23 cellular contexts compared by ENCODE assay signal in the genomic region with DNA sequence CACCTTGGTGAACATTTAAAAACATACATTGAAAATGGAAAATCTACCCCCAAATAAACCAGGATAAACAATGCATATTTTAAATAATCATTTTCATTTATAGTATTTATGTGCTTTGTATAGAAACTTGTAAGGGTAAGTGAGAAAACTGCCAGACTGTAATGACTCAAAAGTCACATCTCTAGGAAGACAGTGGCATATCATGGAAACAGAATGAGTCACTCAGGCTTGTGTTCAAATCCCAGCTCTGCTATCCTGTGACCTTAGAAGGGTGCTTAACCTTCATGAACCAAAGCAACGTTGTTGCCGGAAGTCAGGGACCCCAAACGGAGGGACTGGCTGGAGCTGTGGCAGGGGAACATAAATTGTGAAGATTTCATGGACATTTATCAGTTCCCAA.
"Had no signal": no experiment of that assay in that cellular context is flagged by ENCODE, and none has a peak within 500 bp of the region (broad histone marks: within the 10 kb centered on the region; RNA-seq: fewer than 3 reads in every experiment).

No MANE protein-coding gene starts in this region.

- H3K4me3 Mint-ChIP-seq: stimulated activated effector memory CD8-positive, alpha-beta T cell treated with anti-CD3 and anti-CD28 coated beads, Interleukin-12 subunit alpha, Interleukin-12 subunit beta, amount 100 ng/mL, for 72 hours; stimulated activated memory B cell treated with anti-CD40 and anti-IgM and Interleukin-4, amounts not matched to agents 10 μg/mL and 1 μg/mL and 100 μg/mL, for 72 hours; stimulated activated naive B cell treated with anti-CD40 and anti-IgM and Interleukin-4, amounts not matched to agents 10 μg/mL and 1 μg/mL and 100 μg/mL, for 72 hours; stimulated activated naive CD8-positive, alpha-beta T cell treated with anti-CD3 and anti-CD28 coated beads, Interleukin-15, amount 100 ng/mL, for 72 hours; stimulated activated naive CD8-positive, alpha-beta T cell treated with anti-CD3 and anti-CD28 coated beads, Interleukin-15, Interleukin-2, amounts not matched to agents 100 ng/mL and 50 ng/mL, for 24 hours; type B pancreatic cell had no signal

- H3K27ac Mint-ChIP-seq: stimulated activated effector memory CD8-positive, alpha-beta T cell treated with anti-CD3 and anti-CD28 coated beads, Interleukin-12 subunit alpha, Interleukin-12 subunit beta, amount 100 ng/mL, for 72 hours; stimulated activated memory B cell treated with anti-CD40 and anti-IgM and Interleukin-4, amounts not matched to agents 10 μg/mL and 1 μg/mL and 100 μg/mL, for 72 hours; stimulated activated naive B cell treated with anti-CD40 and anti-IgM and Interleukin-4, amounts not matched to agents 10 μg/mL and 1 μg/mL and 100 μg/mL, for 72 hours; stimulated activated naive CD8-positive, alpha-beta T cell treated with anti-CD3 and anti-CD28 coated beads, Interleukin-15, amount 100 ng/mL, for 72 hours; stimulated activated naive CD8-positive, alpha-beta T cell treated with anti-CD3 and anti-CD28 coated beads, Interleukin-15, Interleukin-2, amounts not matched to agents 100 ng/mL and 50 ng/mL, for 24 hours; type B pancreatic cell had no signal

- DNase-seq: stimulated activated CD4-positive, alpha-beta T cell treated with anti-CD3 and anti-CD28 coated beads, Interleukin-2, amount 100 ng/mL, for 48 hours; stimulated activated CD4-positive, alpha-beta T cell treated with anti-CD3 and anti-CD28 coated beads, Interleukin-4, amount 100 ng/mL, for 1 hour; stimulated activated CD4-positive, alpha-beta T cell treated with anti-CD3 and anti-CD28 coated beads, Interleukin-4, amount 100 ng/mL, for 24 hours; stimulated activated CD4-positive, alpha-beta T cell treated with anti-CD3 and anti-CD28 coated beads, Interleukin-4, amount 100 ng/mL, for 4 hours; stimulated activated CD8-positive, alpha-beta memory T cell treated with anti-CD3 and anti-CD28 coated beads, Interleukin-4, amount 100 ng/mL, for 48 hours; stimulated activated naive B cell treated with anti-CD40 and anti-IgM and Interleukin-4, amounts not matched to agents 10 μg/mL and 1 μg/mL and 100 μg/mL, for 72 hours; stimulated activated naive CD4-positive, alpha-beta T cell treated with Interleukin-2 at 50 U/mL for 16 hours; stimulated activated naive CD8-positive, alpha-beta T cell treated with anti-CD3 and anti-CD28 coated beads, Interleukin-15, amount 100 ng/mL, for 72 hours; stimulated activated naive CD8-positive, alpha-beta T cell treated with anti-CD3 and anti-CD28 coated beads, Interleukin-15, Interleukin-2, amounts not matched to agents 100 U/mL and 50 U/mL, for 24 hours; stomach; substantia nigra; testis; thyroid gland; tibial artery; transverse colon; trophoblast cell; upper lobe of left lung; upper lobe of right lung; uterus had no signal

- H3K9me3 Mint-ChIP-seq: type B pancreatic cell had no signal

- ATAC-seq: stimulated activated effector memory CD8-positive, alpha-beta T cell treated with anti-CD3 and anti-CD28 coated beads, Interleukin-12 subunit alpha, Interleukin-12 subunit beta, amount 100 ng/mL, for 72 hours; stimulated activated memory B cell treated with anti-CD40 and anti-IgM and Interleukin-4, amounts not matched to agents 10 μg/mL and 1 μg/mL and 100 μg/mL, for 72 hours; stimulated activated naive B cell treated with anti-CD40 and anti-IgM and Interleukin-4, amounts not matched to agents 10 μg/mL and 1 μg/mL and 100 μg/mL, for 72 hours; stimulated activated naive CD8-positive, alpha-beta T cell treated with anti-CD3 and anti-CD28 coated beads, Interleukin-15, amount 100 ng/mL, for 72 hours; stimulated activated naive CD8-positive, alpha-beta T cell treated with anti-CD3 and anti-CD28 coated beads, Interleukin-15, Interleukin-2, amounts not matched to agents 100 U/mL and 50 U/mL, for 24 hours; upper lobe of right lung had no signal

- H3K4me1 Mint-ChIP-seq: stimulated activated effector memory CD8-positive, alpha-beta T cell treated with anti-CD3 and anti-CD28 coated beads, Interleukin-12 subunit alpha, Interleukin-12 subunit beta, amount 100 ng/mL, for 72 hours; stimulated activated memory B cell treated with anti-CD40 and anti-IgM and Interleukin-4, amounts not matched to agents 10 μg/mL and 1 μg/mL and 100 μg/mL, for 72 hours; stimulated activated naive B cell treated with anti-CD40 and anti-IgM and Interleukin-4, amounts not matched to agents 10 μg/mL and 1 μg/mL and 100 μg/mL, for 72 hours; stimulated activated naive CD8-positive, alpha-beta T cell treated with anti-CD3 and anti-CD28 coated beads, Interleukin-15, amount 100 ng/mL, for 72 hours had no signal

- H3K27me3 Mint-ChIP-seq: stimulated activated memory B cell treated with anti-CD40 and anti-IgM and Interleukin-4, amounts not matched to agents 10 μg/mL and 1 μg/mL and 100 μg/mL, for 72 hours; stimulated activated naive B cell treated with anti-CD40 and anti-IgM and Interleukin-4, amounts not matched to agents 10 μg/mL and 1 μg/mL and 100 μg/mL, for 72 hours; stimulated activated naive CD8-positive, alpha-beta T cell treated with anti-CD3 and anti-CD28 coated beads, Interleukin-15, amount 100 ng/mL, for 72 hours; stimulated activated naive CD8-positive, alpha-beta T cell treated with anti-CD3 and anti-CD28 coated beads, Interleukin-15, Interleukin-2, amounts not matched to agents 100 ng/mL and 50 ng/mL, for 24 hours; type B pancreatic cell had no signal

- H3K36me3 Mint-ChIP-seq: stimulated activated effector memory CD8-positive, alpha-beta T cell treated with anti-CD3 and anti-CD28 coated beads, Interleukin-12 subunit alpha, Interleukin-12 subunit beta, amount 100 ng/mL, for 72 hours had no signal
